In the genomic region with DNA sequence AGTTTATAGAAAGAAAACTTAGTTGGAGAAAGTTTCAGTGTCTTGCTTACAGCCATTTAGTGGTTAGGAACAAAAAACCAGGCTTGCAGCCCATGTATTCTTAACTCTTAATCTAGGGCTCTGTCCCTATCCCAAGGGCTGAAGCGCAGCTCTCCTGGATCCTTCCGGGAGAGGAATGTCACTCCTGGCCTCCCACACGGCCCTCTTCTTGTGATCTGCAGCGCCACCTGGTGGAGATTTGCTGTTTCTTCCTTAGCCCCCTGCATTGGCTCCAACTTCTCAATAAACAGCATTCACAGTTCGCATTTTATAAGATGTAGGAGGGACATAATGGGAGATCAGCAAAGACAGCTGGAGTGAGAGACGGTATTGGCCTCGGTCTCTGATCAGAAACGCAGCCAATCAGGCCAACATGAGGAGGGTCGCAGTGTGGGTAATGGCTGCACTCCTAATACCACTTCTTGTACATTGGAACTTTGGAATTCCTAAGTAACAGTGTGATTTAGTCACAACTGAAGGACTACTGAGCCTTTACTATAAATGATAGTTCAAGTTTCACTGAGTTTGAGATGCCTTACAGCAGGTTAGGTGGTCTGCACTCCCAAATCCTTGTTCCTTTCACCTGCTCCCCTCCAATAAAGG, we compare ENCODE assay signal across 8 cellular contexts.
DNase-seq lines count a peak whose midpoint lies in the region; TF ChIP-seq lines count a peak whose summit lies in the region.

No MANE protein-coding gene starts in this region.

- H3K36me3 ChIP-seq in OCI-LY1 (ENCODE audit: insufficient read depth, low read length) (no peaks in the 10 kb centered on the region), ascending aorta (no peaks in the 10 kb centered on the region)

- H3K27me3 ChIP-seq in OCI-LY1 (ENCODE audit: insufficient read depth, low read length) (no peaks in the 10 kb centered on the region), ascending aorta (no peaks in the 10 kb centered on the region)

- POLR2A ChIA-PET in AG04449 (lab: Yijun Ruan, JAX), result no interaction called here

- intact Hi-C loops in ascending aorta (cut with DNase I), result loop anchor here (1.0 to 2.0 kb wide), 2 partner anchors 321 to 506 kb away; no protein-coding TSS in a partner anchor

- H3K79me2 ChIP-seq in OCI-LY1 (ENCODE audit: insufficient read depth, low read length), result no peaks in the 10 kb centered on the region

- no peak overlapping the region for H2AFZ ChIP-seq in OCI-LY1 (ENCODE audit: low read length)

- H3K9me2 ChIP-seq in OCI-LY1 (ENCODE audit: low read depth, low read length), result no peaks in the 10 kb centered on the region

- DNase-seq in AG04449 (ENCODE audit: low read depth, low spot score) (no peak), HT1080 (ENCODE audit: low read depth) (peak; percentile 54), ascending aorta (ENCODE audit: low spot score in 2 of 2) (peak in 1 of 2 donors; percentile 78), hippocampal formation (lab: John Stamatoyannopoulos, UW) (peak; percentile 46 to 52), skeletal muscle cell (ENCODE audit: low read depth) (peak; percentile 16), MV-4-11 (lab: John Stamatoyannopoulos, UW) (no peak)

- peak; percentile 80 for TF ChIP-seq CTCF in AG04449 (IDR thresholded peaks at IDR 0.05; ENCODE audit: insufficient read depth, low read length, missing control alignments)
- peak; percentile 82 for TF ChIP-seq CTCF in GM12873 (IDR thresholded peaks at IDR 0.05; ENCODE audit: insufficient read depth, low read depth, low read length, missing control alignments)
- peak; percentile 93 for TF ChIP-seq CTCF in OCI-LY1 (IDR thresholded peaks at IDR 0.05; ENCODE audit: low read length)
- peak; percentile 41 to 80 (median 64) for TF ChIP-seq CTCF in ascending aorta (IDR thresholded peaks at IDR 0.05)

- H3K9ac ChIP-seq in OCI-LY1 (ENCODE audit: low read length), result no peak overlapping the region

- H3K4me3 ChIP-seq in AG04449 (ENCODE audit: low read depth, low read length) (no peak overlapping the region), OCI-LY1 (ENCODE audit: low read depth, low read length, poor library complexity, severe bottlenecking) (no peak overlapping the region), ascending aorta (no peak overlapping the region), skeletal muscle cell (ENCODE audit: low read depth, low read length) (no peak overlapping the region)

- H3K27ac ChIP-seq in OCI-LY1 (ENCODE audit: low read depth, low read length, poor library complexity, severe bottlenecking) (no peak overlapping the region), ascending aorta (no peak overlapping the region)

- H3K4me1 ChIP-seq in OCI-LY1 (ENCODE audit: insufficient read depth, low read length, severe bottlenecking) (no peaks in the 10 kb centered on the region), ascending aorta (no peaks in the 10 kb centered on the region)

- H3K9me3 ChIP-seq in OCI-LY1 (ENCODE audit: low read length) (no peaks in the 10 kb centered on the region), ascending aorta (no peaks in the 10 kb centered on the region)

- CTCF ChIA-PET in AG04449 (lab: Yijun Ruan, JAX), result interaction anchor here (0.5 to 2.6 kb wide), 12 partner anchors 9 to 1734 kb away, joined by 3 to 33 read pairs (median 4); no protein-coding TSS in a partner anchor

- no peak overlapping the region for H3K4me2 ChIP-seq in OCI-LY1 (ENCODE audit: low read length)

- H4K20me1 ChIP-seq in OCI-LY1 (ENCODE audit: insufficient read depth, low read length), result no peaks in the 10 kb centered on the region

- no peaks in the 10 kb centered on the region for H3F3A ChIP-seq in OCI-LY1 (ENCODE audit: insufficient read depth, low read length)

Comparison
In these comparisons a context has a peak if more than half of its experiments do, and no peak if none do; other contexts are left out.
1. DNase-seq: peak in HT1080 (single experiment), hippocampal formation (2 of 2) and skeletal muscle cell (single experiment); none in AG04449 (single experiment) and MV-4-11 (single experiment).
2. Peak in every context shown above with its lines, with median percentiles within 50 percentile points of each other: CTCF ChIP-seq.